In genomic region chr10:102401735-102402511, GRCh38 we compare ENCODE assay signal across 2 cellular contexts.
A peak's percentile ranks its signal among the peaks of the same experiment; 100 is the strongest.
TF ChIP-seq lines count a peak whose summit lies in the region.

No MANE protein-coding gene starts in this region.

TF ChIP-seq in HCT116, 20 proteins besides CTCF, POLR2A, EP300 and RAD21:
- peak; percentile 29; the same call in 1 of the 2 replicates for TF ChIP-seq ZFX (IDR thresholded peaks at IDR 0.05)
- TF ChIP-seq CEBPB (IDR thresholded peaks at IDR 0.05; ENCODE audit: low read depth) = no peak

TF ChIP-seq in HepG2, 621 proteins besides CTCF, POLR2A, EP300 and RAD21:
- TF ChIP-seq, protein P1, sequence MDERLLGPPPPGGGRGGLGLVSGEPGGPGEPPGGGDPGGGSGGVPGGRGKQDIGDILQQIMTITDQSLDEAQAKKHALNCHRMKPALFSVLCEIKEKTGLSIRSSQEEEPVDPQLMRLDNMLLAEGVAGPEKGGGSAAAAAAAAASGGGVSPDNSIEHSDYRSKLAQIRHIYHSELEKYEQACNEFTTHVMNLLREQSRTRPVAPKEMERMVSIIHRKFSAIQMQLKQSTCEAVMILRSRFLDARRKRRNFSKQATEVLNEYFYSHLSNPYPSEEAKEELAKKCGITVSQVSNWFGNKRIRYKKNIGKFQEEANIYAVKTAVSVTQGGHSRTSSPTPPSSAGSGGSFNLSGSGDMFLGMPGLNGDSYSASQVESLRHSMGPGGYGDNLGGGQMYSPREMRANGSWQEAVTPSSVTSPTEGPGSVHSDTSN (CRISPR knock-in tag; IDR thresholded peaks at IDR 0.05) = no peak
- TF ChIP-seq ZBTB21 (CRISPR knock-in tag; IDR thresholded peaks at IDR 0.05) (no peak), ARNT2 (CRISPR knock-in tag; IDR thresholded peaks at IDR 0.05; ENCODE audit: low read depth) (no peak), NCOR1 (IDR thresholded peaks at IDR 0.05; ENCODE audit: borderline replicate concordance, low read length) (no peak), GFI1 (CRISPR knock-in tag; IDR thresholded peaks at IDR 0.05; ENCODE audit: borderline replicate concordance) (no peak), ZXDC (CRISPR knock-in tag; IDR thresholded peaks at IDR 0.05) (no peak), JUNB (CRISPR knock-in tag; IDR thresholded peaks at IDR 0.05; ENCODE audit: borderline replicate concordance) (no peak), TMF1 (CRISPR knock-in tag; IDR thresholded peaks at IDR 0.05; ENCODE audit: low read depth) (no peak), ZFX (CRISPR knock-in tag; IDR thresholded peaks at IDR 0.05; ENCODE audit: low read depth) (no peak), SRY (CRISPR knock-in tag; IDR thresholded peaks at IDR 0.05) (no peak), ZNF691 (CRISPR knock-in tag; IDR thresholded peaks at IDR 0.05; ENCODE audit: borderline replicate concordance, low read depth) (no peak), ZNF75D (CRISPR knock-in tag; IDR thresholded peaks at IDR 0.05; ENCODE audit: borderline replicate concordance) (no peak), ETV5 (CRISPR knock-in tag; IDR thresholded peaks at IDR 0.05; ENCODE audit: borderline replicate concordance) (no peak), ASH2L (IDR thresholded peaks at IDR 0.05; ENCODE audit: insufficient read length, low read depth, low read length) (no peak)
